24 cellular contexts compared by ENCODE assay signal in the genomic region with DNA sequence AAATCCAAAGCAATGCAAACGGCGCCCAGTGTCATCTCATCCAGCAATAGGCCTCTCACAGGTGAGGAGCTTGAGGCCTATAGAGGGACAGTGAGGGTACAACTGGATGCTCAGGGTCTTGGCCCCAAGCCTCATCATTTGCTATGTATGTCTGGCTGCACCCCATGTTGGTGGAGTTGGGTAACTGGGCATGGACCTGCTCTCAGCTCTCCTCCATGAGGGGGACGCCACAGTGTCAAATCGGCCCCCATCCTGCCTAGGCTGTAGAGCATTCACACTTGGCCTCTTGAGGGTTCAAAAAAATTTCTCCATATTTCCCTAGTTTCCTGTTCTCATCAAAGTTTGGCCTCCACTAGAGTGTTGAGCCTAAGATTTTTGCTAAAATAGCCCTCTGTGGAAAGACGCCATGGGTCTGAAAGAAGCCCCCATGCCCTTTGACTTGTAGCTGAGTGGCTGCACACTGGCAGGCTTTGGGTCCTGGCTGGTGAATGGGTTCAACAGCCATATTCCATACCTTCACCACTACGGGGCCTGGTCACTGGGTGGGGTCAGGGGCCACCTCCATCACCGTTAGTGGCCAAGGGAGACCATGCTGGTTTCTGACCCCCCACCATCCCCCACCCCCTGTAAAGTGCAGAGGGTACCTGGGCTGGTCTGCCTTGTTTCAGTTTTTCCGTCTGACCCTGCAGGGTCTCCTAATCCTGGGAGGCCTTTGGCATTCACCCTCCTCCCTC.
"Had no signal": no experiment of that assay in that cellular context is flagged by ENCODE, and none has a peak within 500 bp of the region (broad histone marks: within the 10 kb centered on the region; RNA-seq: fewer than 3 reads in every experiment).

No MANE protein-coding gene starts in this region.

- H3K27ac ChIP-seq: Peyer's patch, RWPE1 had no signal

- H3K4me3 Mint-ChIP-seq: activated CD8-positive, alpha-beta T cell treated with anti-CD3 and anti-CD28 coated beads, Interleukin-2, amount 10 ng/mL, durations not matched to agents 7 days and 5 days; activated naive CD4-positive, alpha-beta T cell treated with anti-CD3 and anti-CD28 coated beads, Interleukin-2, amount 50 U/mL, for 24 hours; activated T-cell treated with anti-CD3 and anti-CD28 coated beads, Interleukin-2, amount 50 U/mL, for 24 hours; activated T-helper 1 cell treated with anti-CD3 and anti-CD28 coated beads, Interleukin-12 subunit alpha, Interleukin-12 subunit beta, Interleukin-2, Interleukin-4 antibody, amounts not matched to agents 30 ng/mL and 10 ng/mL and 1 ng/mL, durations not matched to agents 14 hours and 24 hours and 36 hours; T-helper 1 cell treated with Interleukin-12 subunit alpha and Interleukin-12 subunit beta and Interleukin-4 antibody, amounts not matched to agents 30 μg/mL and 1 μg/mL, for 36 hours had no signal

- H3K4me3 ChIP-seq: Peyer's patch had no signal

- H3K36me3 Mint-ChIP-seq: activated naive CD4-positive, alpha-beta T cell treated with anti-CD3 and anti-CD28 coated beads, Interleukin-2, amount 50 U/mL, for 24 hours had no signal

- H3K9me3 Mint-ChIP-seq: activated naive CD4-positive, alpha-beta T cell treated with anti-CD3 and anti-CD28 coated beads, Interleukin-2, amount 50 U/mL, for 24 hours; activated T-cell treated with anti-CD3 and anti-CD28 coated beads, Interleukin-2, amount 50 U/mL, for 24 hours; activated T-helper 1 cell treated with anti-CD3 and anti-CD28 coated beads, Interleukin-12 subunit alpha, Interleukin-12 subunit beta, Interleukin-2, Interleukin-4 antibody, amounts not matched to agents 30 ng/mL and 10 ng/mL and 1 ng/mL, durations not matched to agents 14 hours and 24 hours and 36 hours; T-helper 1 cell treated with Interleukin-12 subunit alpha and Interleukin-12 subunit beta and Interleukin-4 antibody, amounts not matched to agents 30 μg/mL and 1 μg/mL, for 36 hours had no signal

- ATAC-seq: activated CD4-positive, CD25-positive, alpha-beta regulatory T cell treated with anti-CD3 and anti-CD28 coated beads, Interleukin-2, amount 50 U/mL, for 24 hours; activated CD8-positive, alpha-beta T cell treated with anti-CD3 and anti-CD28 coated beads, Interleukin-2, amount 10 ng/mL, durations not matched to agents 7 days and 5 days had no signal

- H3K36me3 ChIP-seq: Peyer's patch had no signal

- H3K27me3 ChIP-seq: Peyer's patch had no signal

- H3K27ac Mint-ChIP-seq: activated CD8-positive, alpha-beta T cell treated with anti-CD3 and anti-CD28 coated beads, Interleukin-2, amount 10 ng/mL, durations not matched to agents 7 days and 5 days; activated naive CD4-positive, alpha-beta T cell treated with anti-CD3 and anti-CD28 coated beads, Interleukin-2, amount 50 U/mL, for 24 hours; activated T-cell treated with anti-CD3 and anti-CD28 coated beads, Interleukin-2, amount 50 U/mL, for 24 hours; activated T-helper 1 cell treated with anti-CD3 and anti-CD28 coated beads, Interleukin-12 subunit alpha, Interleukin-12 subunit beta, Interleukin-2, Interleukin-4 antibody, amounts not matched to agents 30 ng/mL and 10 ng/mL and 1 ng/mL, durations not matched to agents 14 hours and 24 hours and 36 hours; T-helper 1 cell treated with Interleukin-12 subunit alpha and Interleukin-12 subunit beta and Interleukin-4 antibody, amounts not matched to agents 30 μg/mL and 1 μg/mL, for 36 hours had no signal

- DNase-seq: activated CD4-positive, alpha-beta T cell treated with anti-CD3 and anti-CD28 coated beads for 4 hours; activated CD4-positive, alpha-beta T cell treated with anti-CD3 and anti-CD28 coated beads, Interleukin-2, amount 50 U/mL, for 4 hours; activated CD8-positive, alpha-beta memory T cell treated with anti-CD3 and anti-CD28 coated beads, Interleukin-2, amount 50 U/mL, for 48 hours; activated CD8-positive, alpha-beta T cell treated with anti-CD3 and anti-CD28 coated beads, Interleukin-2, amount 10 ng/mL, durations not matched to agents 7 days and 5 days; activated effector memory CD4-positive, alpha-beta T cell treated with Interleukin-2 at 50 U/mL for 16 hours; activated naive CD4-positive, alpha-beta T cell; activated T-cell treated with anti-CD3 and anti-CD28 coated beads, Interleukin-2, amount 50 U/mL, for 24 hours; aorta; IMR-90; Kasumi-1; KBM-7; NCI-H1105 treated with DMSO at 0.1 percent for 48 hours; NCI-H1436 treated with DMSO at 0.1 percent for 48 hours; NCI-H187; NCI-H2081; NCI-H446; NCI-H524; Peyer's patch; SHP77 treated with DMSO at 0.1 percent for 48 hours had no signal

- H3K4me1 Mint-ChIP-seq: activated naive CD4-positive, alpha-beta T cell treated with anti-CD3 and anti-CD28 coated beads, Interleukin-2, amount 50 U/mL, for 24 hours had no signal

- H3K4me1 ChIP-seq: Peyer's patch had no signal

- H3K9me3 ChIP-seq: Peyer's patch had no signal
